ENCODE assay signal across 8 cellular contexts in genomic region chr5:93960044-93960443, GRCh38.
"Had no signal": no experiment of that assay in that cellular context is flagged by ENCODE, and none has a peak within 500 bp of the region (broad histone marks: within the 10 kb centered on the region; RNA-seq: fewer than 3 reads in every experiment).

No MANE protein-coding gene starts in this region.

- H3K27ac ChIP-seq: GM23248, HL-60 had no signal

- H3K4me3 ChIP-seq: GM23248, HAP-1 had no signal

- H3K9me3 ChIP-seq: HAP-1 had no signal

- ATAC-seq: HCT116 had no signal

- H2AFZ ChIP-seq: GM23248 had no signal

- H3K4me1 ChIP-seq: HAP-1 had no signal

- DNase-seq: GM23248, GOT3, H7, HFFc6, KG1 had no signal

- H3K36me3 ChIP-seq: HAP-1 had no signal

- H3K9ac ChIP-seq: GM23248 had no signal
